28 cellular contexts compared by ENCODE assay signal in genomic region chr4:94578195-94578594, GRCh38.
"Had no signal": no experiment of that assay in that cellular context is flagged by ENCODE, and none has a peak within 500 bp of the region (broad histone marks: within the 10 kb centered on the region; RNA-seq: fewer than 3 reads in every experiment).

No MANE protein-coding gene starts in this region.

- FAIRE-seq: TTC549 had no signal

- H3K36me3 ChIP-seq: SJCRH30 had no signal

- H3K36me3 Mint-ChIP-seq: activated CD8-positive, alpha-beta memory T cell treated with anti-CD3 and anti-CD28 coated beads, Interleukin-2, amount 10 ng/mL, durations not matched to agents 7 days and 5 days had no signal

- H3K27me3 Mint-ChIP-seq: activated B cell treated with CpG ODN at 0.5 μM for 24 hours; activated CD4-positive, alpha-beta T cell treated with anti-CD3 and anti-CD28 coated beads, Interleukin-2, amount 10 ng/mL, durations not matched to agents 24 days and 14 days; activated CD8-positive, alpha-beta memory T cell treated with anti-CD3 and anti-CD28 coated beads, Interleukin-2, amount 10 ng/mL, durations not matched to agents 7 days and 5 days; activated naive CD4-positive, alpha-beta T cell treated with anti-CD3 and anti-CD28 coated beads, Interleukin-2, amount 50 U/mL, for 24 hours; activated naive CD8-positive, alpha-beta T cell treated with anti-CD3 and anti-CD28 coated beads, Interleukin-2, amount 50 U/mL, for 24 hours; activated T-cell treated with anti-CD3 and anti-CD28 coated beads, Interleukin-2, amount 50 U/mL, for 24 hours; T-helper 17 cell had no signal

- H3K4me3 ChIP-seq: SJCRH30 had no signal

- H3K4me1 ChIP-seq: SJCRH30 had no signal

- H3K4me3 Mint-ChIP-seq: activated B cell treated with CpG ODN at 0.5 μM for 24 hours; activated CD4-positive, alpha-beta T cell treated with anti-CD3 and anti-CD28 coated beads, Interleukin-2, amount 10 ng/mL, durations not matched to agents 24 days and 14 days; activated CD8-positive, alpha-beta memory T cell treated with anti-CD3 and anti-CD28 coated beads, Interleukin-2, amount 10 ng/mL, durations not matched to agents 7 days and 5 days; activated naive CD4-positive, alpha-beta T cell treated with anti-CD3 and anti-CD28 coated beads, Interleukin-2, amount 50 U/mL, for 24 hours; activated naive CD8-positive, alpha-beta T cell treated with anti-CD3 and anti-CD28 coated beads, Interleukin-2, amount 50 U/mL, for 24 hours; activated T-cell treated with anti-CD3 and anti-CD28 coated beads, Interleukin-2, amount 50 U/mL, for 24 hours; activated T-helper 1 cell treated with anti-CD3 and anti-CD28 coated beads, Interleukin-12 subunit alpha, Interleukin-12 subunit beta, Interleukin-2, Interleukin-4 antibody, amounts not matched to agents 30 ng/mL and 10 ng/mL and 1 ng/mL, durations not matched to agents 14 hours and 24 hours and 36 hours; T-helper 17 cell had no signal

- H3K27ac Mint-ChIP-seq: activated B cell treated with CpG ODN at 0.5 μM for 24 hours; activated CD4-positive, alpha-beta T cell treated with anti-CD3 and anti-CD28 coated beads, Interleukin-2, amount 10 ng/mL, durations not matched to agents 24 days and 14 days; activated CD8-positive, alpha-beta memory T cell treated with anti-CD3 and anti-CD28 coated beads, Interleukin-2, amount 10 ng/mL, durations not matched to agents 7 days and 5 days; activated naive CD4-positive, alpha-beta T cell treated with anti-CD3 and anti-CD28 coated beads, Interleukin-2, amount 50 U/mL, for 24 hours; activated naive CD8-positive, alpha-beta T cell treated with anti-CD3 and anti-CD28 coated beads, Interleukin-2, amount 50 U/mL, for 24 hours; activated T-cell treated with anti-CD3 and anti-CD28 coated beads, Interleukin-2, amount 50 U/mL, for 24 hours; activated T-helper 1 cell treated with anti-CD3 and anti-CD28 coated beads, Interleukin-12 subunit alpha, Interleukin-12 subunit beta, Interleukin-2, Interleukin-4 antibody, amounts not matched to agents 30 ng/mL and 10 ng/mL and 1 ng/mL, durations not matched to agents 14 hours and 24 hours and 36 hours; T-helper 17 cell had no signal

- H3K27ac ChIP-seq: RWPE1, SJCRH30 had no signal

- H3K9me3 Mint-ChIP-seq: activated B cell treated with CpG ODN at 0.5 μM for 24 hours; activated CD4-positive, alpha-beta T cell treated with anti-CD3 and anti-CD28 coated beads, Interleukin-2, amount 10 ng/mL, durations not matched to agents 24 days and 14 days; activated naive CD4-positive, alpha-beta T cell treated with anti-CD3 and anti-CD28 coated beads, Interleukin-2, amount 50 U/mL, for 24 hours; activated naive CD8-positive, alpha-beta T cell treated with anti-CD3 and anti-CD28 coated beads, Interleukin-2, amount 50 U/mL, for 24 hours; activated T-cell treated with anti-CD3 and anti-CD28 coated beads, Interleukin-2, amount 50 U/mL, for 24 hours; activated T-helper 1 cell treated with anti-CD3 and anti-CD28 coated beads, Interleukin-12 subunit alpha, Interleukin-12 subunit beta, Interleukin-2, Interleukin-4 antibody, amounts not matched to agents 30 ng/mL and 10 ng/mL and 1 ng/mL, durations not matched to agents 14 hours and 24 hours and 36 hours had no signal

- H3K27me3 ChIP-seq: SJCRH30 had no signal

- ATAC-seq: activated CD8-positive, alpha-beta memory T cell treated with anti-CD3 and anti-CD28 coated beads, Interleukin-2, amount 10 ng/mL, durations not matched to agents 7 days and 5 days; activated naive CD8-positive, alpha-beta T cell treated with anti-CD3 and anti-CD28 coated beads, Interleukin-2, amount 50 U/mL, for 24 hours; Panc1; T-helper 17 cell had no signal

- DNase-seq: activated B cell treated with CpG ODN at 0.5 μM for 24 hours; activated CD4-positive, alpha-beta T cell treated with anti-CD3 and anti-CD28 coated beads for 1 hour; activated CD4-positive, alpha-beta T cell treated with anti-CD3 and anti-CD28 coated beads, Interleukin-2, amount 10 ng/mL, durations not matched to agents 24 days and 14 days; activated CD4-positive, alpha-beta T cell treated with anti-CD3 and anti-CD28 coated beads, Interleukin-2, amount 50 U/mL, for 48 hours; activated CD8-positive, alpha-beta memory T cell treated with anti-CD3 and anti-CD28 coated beads, Interleukin-2, amount 10 ng/mL, durations not matched to agents 7 days and 5 days; activated effector memory CD4-positive, alpha-beta T cell treated with Interleukin-2 at 50 U/mL for 16 hours; activated naive CD4-positive, alpha-beta T cell; activated naive CD8-positive, alpha-beta T cell treated with anti-CD3 and anti-CD28 coated beads, Interleukin-2, amount 50 U/mL, for 24 hours; activated T-cell treated with anti-CD3 and anti-CD28 coated beads, Interleukin-2, amount 50 U/mL, for 24 hours; amygdala; MM.1S; NCI-H1105; NCI-H1436; NCI-H187; NCI-H2081; NCI-H510A treated with DMSO at 0.1 percent for 48 hours; NCI-H69; NK-92 treated with Interleukin-12 subunit alpha and Interleukin-12 subunit beta, amount 100 ng/mL, for 24 hours; OCI-M1; Right ventricle myocardium superior; SJCRH30; T-helper 17 cell; T1000 had no signal

- H3K4me1 Mint-ChIP-seq: activated B cell treated with CpG ODN at 0.5 μM for 24 hours; activated CD4-positive, alpha-beta T cell treated with anti-CD3 and anti-CD28 coated beads, Interleukin-2, amount 10 ng/mL, durations not matched to agents 24 days and 14 days; activated CD8-positive, alpha-beta memory T cell treated with anti-CD3 and anti-CD28 coated beads, Interleukin-2, amount 10 ng/mL, durations not matched to agents 7 days and 5 days; activated naive CD4-positive, alpha-beta T cell treated with anti-CD3 and anti-CD28 coated beads, Interleukin-2, amount 50 U/mL, for 24 hours; activated naive CD8-positive, alpha-beta T cell treated with anti-CD3 and anti-CD28 coated beads, Interleukin-2, amount 50 U/mL, for 24 hours had no signal

- H3K9me3 ChIP-seq: SJCRH30 had no signal
